ENCODE assay signal across 9 cellular contexts in genomic region chr13:61286148-61286745, GRCh38.
DNase-seq lines count a peak whose midpoint lies in the region; ATAC-seq and TF ChIP-seq lines count a peak whose summit lies in the region.
"Had no signal": no experiment of that assay in that cellular context is flagged by ENCODE, and none has a peak within 500 bp of the region (broad histone marks: within the 10 kb centered on the region; RNA-seq: fewer than 3 reads in every experiment).

No MANE protein-coding gene starts in this region.

- peak; percentile 46 for TF ChIP-seq CTCF in DOHH2 (IDR thresholded peaks at IDR 0.05; ENCODE audit: low read depth, low read length, poor library complexity, severe bottlenecking)

- H3K4me2 ChIP-seq in DOHH2 (ENCODE audit: low read length) = no peak overlapping the region
- no peak overlapping the region for H3K4me2 ChIP-seq in mesenchymal stem cell (ENCODE audit: low read length, poor library complexity, severe bottlenecking)

- no peak overlapping the region for H4K8ac ChIP-seq in mesenchymal stem cell (ENCODE audit: low read length)

- CTCF ChIA-PET in HEK293T (lab: Yijun Ruan, JAX) = interaction anchor here (0.6 kb wide), 2 partner anchors 20 to 287 kb away, joined by 3 read pairs; no protein-coding TSS in a partner anchor

- H3K9me2 ChIP-seq in DOHH2 (replicated peaks; ENCODE audit: control insufficient read depth, low read length) = no peaks in the 10 kb centered on the region

- no peaks in the 10 kb centered on the region for H3K79me2 ChIP-seq in DOHH2 (ENCODE audit: control insufficient read depth, low read length)

- H3K4ac ChIP-seq in mesenchymal stem cell (ENCODE audit: low read depth in 1 of 2, low read length in 2 of 2) = no peak overlapping the region

- peaks cover 0 to 7% (median 3%) of the 10 kb centered on the region in 9 donors for H3K9me3 Mint-ChIP-seq in naive thymus-derived CD8-positive, alpha-beta T cell

- H3K27me3 ChIP-seq in DOHH2 (ENCODE audit: control insufficient read depth, low read length) (no peaks in the 10 kb centered on the region), mesenchymal stem cell (ENCODE audit: control insufficient read depth in 1 of 2, insufficient read depth in 1 of 2, low read length in 2 of 2) (no peaks in the 10 kb centered on the region)

- H3K4me3 ChIP-seq in DOHH2 (ENCODE audit: low read length) = no peak overlapping the region
- H3K4me3 ChIP-seq in mesenchymal stem cell (ENCODE audit: insufficient read depth in 1 of 2, low read depth in 1 of 2, low read length in 2 of 2) = no peak overlapping the region

- H4K91ac ChIP-seq in mesenchymal stem cell (ENCODE audit: low read length) = no peak overlapping the region

- no peak overlapping the region for H2AFZ ChIP-seq in mesenchymal stem cell (ENCODE audit: low read depth, low read length)

- DNase-seq in HEK293T (ENCODE audit: extremely low spot score) (peak; percentile 43), OCI-M1 (lab: John Stamatoyannopoulos, UW) (peak; percentile 71), iPS-NIHi11 (ENCODE audit: low spot score) (peak; percentile 35), mesenchymal stem cell (no peak)
- no peak for DNase-seq in naive thymus-derived CD8-positive, alpha-beta T cell
- DNase-seq in activated CD8-positive, alpha-beta memory T cell treated with anti-CD3 and anti-CD28 coated beads for 24 hours = no peak

- H3K36me3 Mint-ChIP-seq in naive thymus-derived CD8-positive, alpha-beta T cell = no peaks in the 10 kb centered on the region

- no peak overlapping the region for H3K14ac ChIP-seq in mesenchymal stem cell (ENCODE audit: low read length in 2 of 2)

- 52% methylated on average over 4 of the region's 4 CpGs for WGBS in mesenchymal stem cell

- no peak overlapping the region for H2AK5ac ChIP-seq in mesenchymal stem cell (ENCODE audit: low read length, severe bottlenecking)

- no peaks in the 10 kb centered on the region for H3K36me3 ChIP-seq in DOHH2 (ENCODE audit: control insufficient read depth, low read length)
- H3K36me3 ChIP-seq in mesenchymal stem cell (ENCODE audit: control insufficient read depth in 1 of 2, insufficient read depth in 2 of 2, low read depth in 1 of 2, low read length in 2 of 2) = no peaks in the 10 kb centered on the region

- ATAC-seq in HG03039 (IDR thresholded peaks at IDR 0.05; ENCODE audit: unreplicated experiment) = no peak
- no peak for ATAC-seq in naive thymus-derived CD8-positive, alpha-beta T cell

- H3K9ac ChIP-seq in mesenchymal stem cell (ENCODE audit: low read length) = no peak overlapping the region

- H4K20me1 ChIP-seq in DOHH2 (ENCODE audit: control insufficient read depth, insufficient read depth, low read depth, low read length) = no peaks in the 10 kb centered on the region

- H2BK15ac ChIP-seq in mesenchymal stem cell (ENCODE audit: low read depth, poor library complexity, severe bottlenecking) = no peak overlapping the region

- POLR2A ChIA-PET in HEK293T (lab: Yijun Ruan, JAX) = no interaction called here
- POLR2A ChIA-PET in naive thymus-derived CD8-positive, alpha-beta T cell (lab: Charles Lee) = no interaction called here

- H3K4me1 Mint-ChIP-seq in naive thymus-derived CD8-positive, alpha-beta T cell = no peaks in the 10 kb centered on the region

- no peak overlapping the region for H3K27ac Mint-ChIP-seq in naive thymus-derived CD8-positive, alpha-beta T cell

- H3F3A ChIP-seq in DOHH2 (ENCODE audit: control insufficient read depth, insufficient read depth) = no peaks in the 10 kb centered on the region

- H2BK120ac ChIP-seq in mesenchymal stem cell (ENCODE audit: low read depth, low read length) = no peak overlapping the region

- no peak overlapping the region for H3K23ac ChIP-seq in mesenchymal stem cell (ENCODE audit: low read length in 2 of 2)

- H3K27ac ChIP-seq in DOHH2 (ENCODE audit: low read depth, low read length) (no peak overlapping the region), mesenchymal stem cell (ENCODE audit: low read length, poor library complexity, severe bottlenecking) (no peak overlapping the region)
- H3K27ac ChIP-seq: epithelial cell of prostate had no signal

- H2BK5ac ChIP-seq in mesenchymal stem cell (ENCODE audit: low read depth, low read length, poor library complexity, severe bottlenecking) = no peak overlapping the region

- H3K9me3 ChIP-seq in DOHH2 (ENCODE audit: control insufficient read depth, insufficient read depth, low read length) (no peaks in the 10 kb centered on the region), mesenchymal stem cell (ENCODE audit: control insufficient read depth, low read length) (no peaks in the 10 kb centered on the region)

- H3K4me1 ChIP-seq in DOHH2 (ENCODE audit: control insufficient read depth, low read length) = no peaks in the 10 kb centered on the region
- no peaks in the 10 kb centered on the region for H3K4me1 ChIP-seq in mesenchymal stem cell (ENCODE audit: control insufficient read depth, insufficient read depth, low read depth, low read length)

- no peak overlapping the region for H3K18ac ChIP-seq in mesenchymal stem cell (ENCODE audit: low read depth in 1 of 2, low read length in 2 of 2)

- H3K4me3 Mint-ChIP-seq in naive thymus-derived CD8-positive, alpha-beta T cell = no peak overlapping the region

- no peak overlapping the region for H2BK12ac ChIP-seq in mesenchymal stem cell (ENCODE audit: low read length in 2 of 2)

- H3K27me3 Mint-ChIP-seq in naive thymus-derived CD8-positive, alpha-beta T cell = peaks cover 0 to 2% (median 0%) of the 10 kb centered on the region in 5 donors

- H3K79me1 ChIP-seq in mesenchymal stem cell (replicated peaks; ENCODE audit: low read length, poor library complexity, severe bottlenecking) = no peaks in the 10 kb centered on the region

TF ChIP-seq in HEK293T, 16 proteins besides CTCF, POLR2A, EP300 and RAD21:
- TF ChIP-seq HDGF (IDR thresholded peaks at IDR 0.05; ENCODE audit: borderline replicate concordance) (no peak), NFRKB (IDR thresholded peaks at IDR 0.05) (no peak), LEF1 (IDR thresholded peaks at IDR 0.05; ENCODE audit: borderline replicate concordance) (no peak), L3MBTL2 (conservative IDR thresholded peaks at IDR 0.05) (no peak), BHLHE40 (IDR thresholded peaks at IDR 0.05; ENCODE audit: borderline replicate concordance) (no peak), SUZ12 (IDR thresholded peaks at IDR 0.05) (no peak), FOXA1 (IDR thresholded peaks at IDR 0.05) (no peak), CTBP1 (IDR thresholded peaks at IDR 0.05; ENCODE audit: borderline replicate concordance) (no peak), ZNF384 (IDR thresholded peaks at IDR 0.05) (no peak), ELF4 (IDR thresholded peaks at IDR 0.05) (no peak), FOXK2 (IDR thresholded peaks at IDR 0.05) (no peak), SP1 (IDR thresholded peaks at IDR 0.05) (no peak), TARDBP (IDR thresholded peaks at IDR 0.05) (no peak)
- TF ChIP-seq, protein P1, sequence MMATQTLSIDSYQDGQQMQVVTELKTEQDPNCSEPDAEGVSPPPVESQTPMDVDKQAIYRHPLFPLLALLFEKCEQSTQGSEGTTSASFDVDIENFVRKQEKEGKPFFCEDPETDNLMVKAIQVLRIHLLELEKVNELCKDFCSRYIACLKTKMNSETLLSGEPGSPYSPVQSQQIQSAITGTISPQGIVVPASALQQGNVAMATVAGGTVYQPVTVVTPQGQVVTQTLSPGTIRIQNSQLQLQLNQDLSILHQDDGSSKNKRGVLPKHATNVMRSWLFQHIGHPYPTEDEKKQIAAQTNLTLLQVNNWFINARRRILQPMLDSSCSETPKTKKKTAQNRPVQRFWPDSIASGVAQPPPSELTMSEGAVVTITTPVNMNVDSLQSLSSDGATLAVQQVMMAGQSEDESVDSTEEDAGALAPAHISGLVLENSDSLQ (IDR thresholded peaks at IDR 0.05) = no peak

Comparison
In these comparisons a context has a peak if more than half of its experiments do, and no peak if none do; other contexts are left out.
1. DNase-seq: peak in HEK293T (single experiment), OCI-M1 (single experiment) and iPS-NIHi11 (single experiment); none in mesenchymal stem cell (single experiment), naive thymus-derived CD8-positive, alpha-beta T cell (0 of 10) and activated CD8-positive, alpha-beta memory T cell treated with anti-CD3 and anti-CD28 coated beads for 24 hours (single experiment).